Comparison of ENCODE assay signal across 29 cellular contexts in genomic region chr7:95169678-95170077, GRCh38.
"Had no signal": no experiment of that assay in that cellular context is flagged by ENCODE, and none has a peak within 500 bp of the region (broad histone marks: within the 10 kb centered on the region; RNA-seq: fewer than 3 reads in every experiment).

No MANE protein-coding gene starts in this region.

- H3K36me3 ChIP-seq: esophagus squamous epithelium, left lung, lower lobe of right lung, sigmoid colon, stomach, suprapubic skin, tibial artery, upper lobe of right lung had no signal

- H3K4me3 ChIP-seq: esophagus squamous epithelium, left lung, lower lobe of right lung, sigmoid colon, smooth muscle cell, stomach, suprapubic skin, tibial artery, upper lobe of right lung had no signal

- H3K4me1 ChIP-seq: esophagus squamous epithelium, left lung, lower lobe of right lung, stomach, suprapubic skin, upper lobe of right lung had no signal

- H3K9me3 ChIP-seq: esophagus squamous epithelium, left lung, lower lobe of right lung, sigmoid colon, stomach, suprapubic skin, tibial artery, upper lobe of right lung had no signal

- H3K27ac ChIP-seq: esophagus squamous epithelium, left lung, lower lobe of right lung, sigmoid colon, stomach, suprapubic skin, tibial artery, upper lobe of right lung had no signal

- H3K27me3 ChIP-seq: esophagus squamous epithelium, left lung, sigmoid colon, stomach, suprapubic skin, tibial artery, upper lobe of right lung had no signal

- FAIRE-seq: bronchial epithelial cell had no signal

- ATAC-seq: activated naive CD8-positive, alpha-beta T cell treated with anti-CD3 and anti-CD28 coated beads, Interleukin-2, amount 50 U/mL, for 24 hours; activated T-cell treated with anti-CD3 and anti-CD28 coated beads, Interleukin-2, amount 50 U/mL, for 4 hours; activated T-helper 17 cell treated with anti-CD3 and anti-CD28 coated beads, Interleukin-2, amount 50 U/mL, for 72 hours; left lung; lower lobe of right lung; natural killer cell treated with Interleukin-12 subunit alpha and Interleukin-12 subunit beta and Interleukin-15 and Interleukin-18, amount 100 ng/mL, for 72 hours; stimulated activated naive B cell treated with anti-CD40 and anti-IgM and Interleukin-4, amounts not matched to agents 10 μg/mL and 1 μg/mL and 100 μg/mL, for 72 hours; upper lobe of right lung; WTC11 had no signal

- DNase-seq: activated CD4-positive, alpha-beta memory T cell treated with anti-CD3 and anti-CD28 coated beads, Interleukin-2, amount 10 ng/mL, durations not matched to agents 7 days and 5 days; activated CD4-positive, alpha-beta T cell treated with anti-CD3 and anti-CD28 coated beads for 1 hour; activated CD4-positive, alpha-beta T cell treated with anti-CD3 and anti-CD28 coated beads, Interleukin-2, amount 10 ng/mL, durations not matched to agents 7 days and 5 days; activated naive CD8-positive, alpha-beta T cell treated with anti-CD3 and anti-CD28 coated beads, Interleukin-2, amount 50 U/mL, for 24 hours; activated T-cell treated with anti-CD3 and anti-CD28 coated beads, Interleukin-2, amount 50 U/mL, for 4 hours; cortex of kidney; endodermal cell; esophagus squamous epithelium; foreskin melanocyte; left lung; lower lobe of right lung; mesenchymal stem cell; posterior cingulate gyrus; sigmoid colon; stimulated activated CD4-positive, alpha-beta T cell treated with anti-CD3 and anti-CD28 coated beads, Interleukin-1b, Interleukin-23, amount 100 ng/mL, for 48 hours; stimulated activated CD4-positive, alpha-beta T cell treated with anti-CD3 and anti-CD28 coated beads, Interleukin-4, amount 100 ng/mL, for 4 hours; stimulated activated CD8-positive, alpha-beta memory T cell treated with anti-CD3 and anti-CD28 coated beads, Interleukin-4, amount 100 ng/mL, for 48 hours; stimulated activated naive B cell treated with anti-CD40 and anti-IgM and Interleukin-4, amounts not matched to agents 10 μg/mL and 1 μg/mL and 100 μg/mL, for 72 hours; stomach; SW 1271; T-helper 2 cell; tibial artery; upper lobe of right lung had no signal

- H3K4me2 ChIP-seq: smooth muscle cell had no signal
